30 cellular contexts compared by ENCODE assay signal in genomic region chr20:56848561-56848960, GRCh38.
"Had no signal": no experiment of that assay in that cellular context is flagged by ENCODE, and none has a peak within 500 bp of the region (broad histone marks: within the 10 kb centered on the region; RNA-seq: fewer than 3 reads in every experiment).

No MANE protein-coding gene starts in this region.

- H3K4me1 ChIP-seq: adrenal gland, body of pancreas, breast epithelium had no signal

- H3K36me3 ChIP-seq: adrenal gland, brain microvascular endothelial cell, breast epithelium had no signal

- H3K27me3 ChIP-seq: body of pancreas, brain microvascular endothelial cell, breast epithelium had no signal

- H3K4me3 ChIP-seq: adrenal gland, body of pancreas, breast epithelium had no signal

- H3K9me3 ChIP-seq: adrenal gland, body of pancreas, breast epithelium had no signal

- H3K27ac ChIP-seq: adrenal gland, body of pancreas, brain microvascular endothelial cell, breast epithelium, VCaP had no signal

- DNase-seq: activated B cell treated with CpG ODN at 0.5 μM for 24 hours; activated CD4-positive, alpha-beta memory T cell treated with anti-CD3 and anti-CD28 coated beads for 36 hours; activated CD4-positive, alpha-beta T cell treated with anti-CD3 and anti-CD28 coated beads for 4 hours; activated CD4-positive, alpha-beta T cell treated with anti-CD3 and anti-CD28 coated beads, Interleukin-2, amount 10 ng/mL, durations not matched to agents 24 days and 14 days; activated CD4-positive, alpha-beta T cell treated with anti-CD3 and anti-CD28 coated beads, Interleukin-2, amount 50 U/mL, for 1 hour; activated CD4-positive, alpha-beta T cell treated with anti-CD3 and anti-CD28 coated beads, Interleukin-2, amount 50 U/mL, for 4 hours; activated CD4-positive, CD25-positive, alpha-beta regulatory T cell treated with anti-CD3 and anti-CD28 coated beads, Interleukin-2, amount 50 U/mL, for 72 hours; activated CD8-positive, alpha-beta memory T cell treated with anti-CD3 and anti-CD28 coated beads, Interleukin-2, amount 50 U/mL, for 4 hours; activated CD8-positive, alpha-beta T cell treated with anti-CD3 and anti-CD28 coated beads for 36 hours; activated effector memory CD4-positive, alpha-beta T cell treated with anti-CD3 and anti-CD28 coated beads, Interleukin-2, amount 50 U/mL, for 16 hours; activated gamma-delta T cell treated with Interleukin-2 at 50 U/mL for 16 hours; activated naive CD4-positive, alpha-beta T cell; activated naive CD4-positive, alpha-beta T cell treated with anti-CD3 and anti-CD28 coated beads for 36 hours; activated naive CD4-positive, alpha-beta T cell treated with anti-CD3 and anti-CD28 coated beads, Interleukin-2, amount 50 U/mL, for 16 hours; activated naive CD8-positive, alpha-beta T cell treated with anti-CD3 and anti-CD28 coated beads for 36 hours; activated T-cell treated with anti-CD3 and anti-CD28 coated beads for 4 hours; activated T-cell treated with anti-CD3 and anti-CD28 coated beads, Interleukin-2, amount 50 U/mL, for 1 hour; activated T-cell treated with anti-CD3 and anti-CD28 coated beads, Interleukin-2, amount 50 U/mL, for 4 hours; activated T-cell treated with anti-CD3 and anti-CD28 coated beads, Interleukin-2, amount 50 U/mL, for 72 hours; adrenal gland; amniotic stem cell; aorta; body of pancreas; brain microvascular endothelial cell; caudate nucleus; T-helper 1 cell; T-helper 2 cell; T-helper 9 cell had no signal
